Comparison of ENCODE assay signal across 33 cellular contexts in genomic region chr13:38718374-38718773, GRCh38. TPM values are rescaled to one million over a fixed set of nuclear protein-coding genes. Genes with fewer than 3 reads are reported as not detected.
"Had no signal": no experiment of that assay in that cellular context is flagged by ENCODE, and none has a peak within 500 bp of the region (broad histone marks: within the 10 kb centered on the region; RNA-seq: fewer than 3 reads in every experiment).

No MANE protein-coding gene starts in this region.

- H3K9me3 ChIP-seq: adrenal gland, ascending aorta, body of pancreas, breast epithelium had no signal

- H3K4me3 ChIP-seq: adrenal gland, ascending aorta, body of pancreas, breast epithelium, cardiac muscle cell had no signal

- ATAC-seq: activated naive CD4-positive, alpha-beta T cell treated with anti-CD3 and anti-CD28 coated beads, Interleukin-2, amount 50 U/mL, for 72 hours; activated naive CD8-positive, alpha-beta T cell treated with anti-CD3 and anti-CD28 coated beads, Interleukin-2, amount 50 U/mL, for 24 hours; activated T-cell treated with anti-CD3 and anti-CD28 coated beads, Interleukin-2, amount 50 U/mL, for 4 hours; activated T-cell treated with anti-CD3 and anti-CD28 coated beads, Interleukin-2, amount 50 U/mL, for 72 hours; activated T-helper 17 cell treated with anti-CD3 and anti-CD28 coated beads, Interleukin-2, amount 50 U/mL, for 72 hours; body of pancreas had no signal

- H3K27me3 ChIP-seq: adrenal gland, ascending aorta, body of pancreas, brain microvascular endothelial cell, breast epithelium, cardiac muscle cell had no signal

- H3K4me1 ChIP-seq: adrenal gland, ascending aorta, body of pancreas, breast epithelium had no signal

- H3K36me3 ChIP-seq: adrenal gland, ascending aorta, brain microvascular endothelial cell, breast epithelium, cardiac muscle cell had no signal

- DNase-seq: activated effector memory CD4-positive, alpha-beta T cell treated with anti-CD3 and anti-CD28 coated beads, Interleukin-2, amount 50 U/mL, for 16 hours; activated effector memory CD4-positive, alpha-beta T cell treated with Interleukin-2 at 50 U/mL for 16 hours; activated gamma-delta T cell; activated gamma-delta T cell treated with Interleukin-2 at 50 U/mL for 16 hours; activated naive CD4-positive, alpha-beta T cell; activated naive CD4-positive, alpha-beta T cell treated with anti-CD3 and anti-CD28 coated beads for 36 hours; activated naive CD4-positive, alpha-beta T cell treated with anti-CD3 and anti-CD28 coated beads, Interleukin-2, amount 10 ng/mL, durations not matched to agents 7 days and 5 days; activated naive CD4-positive, alpha-beta T cell treated with anti-CD3 and anti-CD28 coated beads, Interleukin-2, amount 50 U/mL, for 16 hours; activated naive CD4-positive, alpha-beta T cell treated with Interleukin-2 at 50 U/mL for 16 hours; activated naive CD8-positive, alpha-beta T cell treated with anti-CD3 and anti-CD28 coated beads for 36 hours; activated naive CD8-positive, alpha-beta T cell treated with anti-CD3 and anti-CD28 coated beads, Interleukin-2, amount 10 ng/mL, durations not matched to agents 7 days and 5 days; activated naive CD8-positive, alpha-beta T cell treated with anti-CD3 and anti-CD28 coated beads, Interleukin-2, amount 50 U/mL, for 24 hours; activated T-cell treated with anti-CD3 and anti-CD28 coated beads, Interleukin-2, amount 50 U/mL, for 1 hour; activated T-cell treated with anti-CD3 and anti-CD28 coated beads, Interleukin-2, amount 50 U/mL, for 24 hours; activated T-cell treated with anti-CD3 and anti-CD28 coated beads, Interleukin-2, amount 50 U/mL, for 4 hours; activated T-cell treated with anti-CD3 and anti-CD28 coated beads, Interleukin-2, amount 50 U/mL, for 48 hours; activated T-cell treated with anti-CD3 and anti-CD28 coated beads, Interleukin-2, amount 50 U/mL, for 72 hours; adrenal gland; amniotic stem cell; amygdala; anterior cingulate cortex; aorta; body of pancreas; brain microvascular endothelial cell; caudate nucleus; central memory CD4-positive, alpha-beta T cell; cerebellar nuclear complex had no signal

- H3K27ac ChIP-seq: adrenal gland, ascending aorta, body of pancreas, brain microvascular endothelial cell, breast epithelium, cardiac muscle cell had no signal

RNA-seq across cellular contexts. Expression of gene FREM2, which starts 31.5 kb away (rescaled TPM):
- total RNA-seq: activated naive CD4-positive, alpha-beta T cell treated with anti-CD3 and anti-CD28 coated beads for 36 hours; activated naive CD4-positive, alpha-beta T cell treated with anti-CD3 and anti-CD28 coated beads, Interleukin-2, amount 50 U/mL, for 72 hours; activated naive CD8-positive, alpha-beta T cell treated with anti-CD3 and anti-CD28 coated beads for 36 hours; activated naive CD8-positive, alpha-beta T cell treated with anti-CD3 and anti-CD28 coated beads, Interleukin-2, amount 10 ng/mL, durations not matched to agents 7 days and 5 days; activated T-helper 17 cell treated with anti-CD3 and anti-CD28 coated beads, Interleukin-2, amount 50 U/mL, for 72 hours; ascending aorta; bronchial epithelial cell had no signal
